Comparison of ENCODE assay signal across 20 cellular contexts in the genomic region with DNA sequence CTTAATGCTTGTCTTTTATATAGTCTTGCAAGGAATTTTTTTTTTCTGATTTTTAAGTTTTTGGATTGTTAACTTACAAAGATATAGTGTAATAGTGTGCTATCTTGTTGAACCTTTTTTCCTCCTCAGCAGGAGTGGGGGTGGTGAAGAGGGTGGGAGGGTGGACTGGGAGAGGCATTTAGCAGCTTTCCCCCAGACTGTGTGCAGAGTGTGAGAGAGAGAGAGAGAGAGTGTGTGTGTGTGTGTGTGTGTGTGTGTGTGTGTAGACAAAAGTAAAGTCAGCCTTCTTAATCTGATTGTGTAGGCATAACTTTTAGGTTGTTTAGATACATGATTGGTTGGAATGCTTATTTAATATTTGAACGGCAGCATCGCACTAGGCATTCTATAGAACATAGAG. TPM values are rescaled to one million over a fixed set of nuclear protein-coding genes. Genes with fewer than 3 reads are reported as not detected.
A peak's percentile ranks its signal among the peaks of the same experiment; 100 is the strongest.
DNase-seq lines count a peak whose midpoint lies in the region; ATAC-seq, FAIRE-seq and TF ChIP-seq lines count a peak whose summit lies in the region.
"Had no signal": no experiment of that assay in that cellular context is flagged by ENCODE, and none has a peak within 500 bp of the region (broad histone marks: within the 10 kb centered on the region; RNA-seq: fewer than 3 reads in every experiment).

No MANE protein-coding gene starts in this region.

- DNase-seq in DND-41 = no peak
- DNase-seq in GM12878 (ENCODE audit: low read depth, low spot score) = no peak
- DNase-seq in nephron progenitor cell = no peak
- DNase-seq in activated CD4-positive, alpha-beta T cell treated with anti-CD3 and anti-CD28 coated beads, Interleukin-2, amount 50 U/mL, for 48 hours = no peak
- DNase-seq in GOT3 (lab: John Stamatoyannopoulos, UW) = no peak
- no peak for DNase-seq in frontal cortex (ENCODE audit: low spot score in 2 of 2)
- no peak for DNase-seq in suprapubic skin (ENCODE audit: low spot score in 2 of 2)
- DNase-seq: ACHN; BE2C; CD4-positive, alpha-beta memory T cell; DMS153; DMS79; GF-D8; H9; IMR-90 had no signal

- TF ChIP-seq POLR2A in GM12878 (IDR thresholded peaks at IDR 0.05; ENCODE audit: low read depth, low read length) (no peak), suprapubic skin (IDR thresholded peaks at IDR 0.05) (no peak)

- H3K9me3 ChIP-seq in BLaER1 treated with 17β-estradiol and CSF1 and Interleukin-3, amounts not matched to agents 10 nM and 100 nM (replicated peaks in 1 of 11) = 0 out of 22 replicates have a peak, but pooled peaks cover 0 to 12% (median 0%) of the 10 kb centered on the region in 11 experiments
- H3K9me3 ChIP-seq in DND-41 (ENCODE audit: insufficient read depth, low read length, severe bottlenecking) (no peaks in the 10 kb centered on the region), GM12878 (replicated peaks; ENCODE audit: control insufficient read depth, insufficient read depth, low read length) (no peaks in the 10 kb centered on the region), suprapubic skin (no peaks in the 10 kb centered on the region)
- H3K9me3 ChIP-seq: BE2C had no signal

- no TSS peak for BruUV-seq in GM12878 (replicated peaks; lab: Mats Ljungman, UMichigan)

- intact Hi-C loops in GM12878 (cut with micrococcal nuclease; ENCODE audit: unreplicated experiment) = loop anchor here (5.0 kb wide), 1 partner anchor 427 kb away; no protein-coding TSS in a partner anchor

- H3K4me2 ChIP-seq in BLaER1 treated with 17β-estradiol and CSF1 and Interleukin-3, amounts not matched to agents 10 nM and 100 nM = peak overlapping the region in 6 of 11 experiments; percentile 51 to 70 (median 62); a peak in 7 of 22 replicates
- peak overlapping the region; percentile 18; the same call in 1 of the 2 replicates for H3K4me2 ChIP-seq in DND-41 (ENCODE audit: insufficient read depth, low read length)
- peak overlapping the region; percentile 13; the same call in 1 of the 2 replicates for H3K4me2 ChIP-seq in GM12878 (ENCODE audit: control insufficient read depth, insufficient read depth)

- no peak for TF ChIP-seq RAD21 in GM12878 (IDR thresholded peaks at IDR 0.05; ENCODE audit: insufficient read depth, low read depth, low read length)

- no peak for FAIRE-seq in GM12878 (lab: Jason Lieb, UNC)
- no peak for FAIRE-seq in frontal cortex (lab: Jason Lieb, UNC)
- FAIRE-seq: H1, K562 had no signal

- H3K79me2 ChIP-seq in DND-41 (ENCODE audit: insufficient read depth, low read length) = peaks cover 95% of the 10 kb centered on the region
- H3K79me2 ChIP-seq in GM12878 (ENCODE audit: control insufficient read depth, insufficient read depth, low read length) = peaks cover 64% of the 10 kb centered on the region

- no peaks in the 10 kb centered on the region for H3K9me3 Mint-ChIP-seq in nephron progenitor cell
- H3K9me3 Mint-ChIP-seq: H9 had no signal

- TF ChIP-seq CTCF in DND-41 (IDR thresholded peaks at IDR 0.05; ENCODE audit: borderline replicate concordance, extremely low read depth, low read length, poor library complexity, severe bottlenecking) (no peak), GM12878 (IDR thresholded peaks at IDR 0.05 in 2 of 3, conservative IDR thresholded peaks at IDR 0.05 in 1 of 3; ENCODE audit: control insufficient read depth in 2 of 3, extremely low read depth in 1 of 3, insufficient read depth in 1 of 3, low read depth in 3 of 3, low read length in 3 of 3) (no peak), nephron progenitor cell (IDR thresholded peaks at IDR 0.05) (no peak), suprapubic skin (IDR thresholded peaks at IDR 0.05) (no peak)

- no peak overlapping the region for H3K4me3 Mint-ChIP-seq in nephron progenitor cell
- H3K4me3 Mint-ChIP-seq: H9 had no signal

- TF ChIP-seq EP300 in GM12878 (IDR thresholded peaks at IDR 0.05; ENCODE audit: borderline replicate concordance in 1 of 2, control insufficient read depth in 1 of 2, low read depth in 2 of 2, low read length in 2 of 2) (no peak), suprapubic skin (IDR thresholded peaks at IDR 0.05) (no peak)

- POLR2A ChIA-PET in GM12878 (lab: Charles Lee) = no interaction called here

- ATAC-seq in DND-41 (ENCODE audit: insufficient read depth, low read depth) (no peak), GM12878 (no peak)
- ATAC-seq: K562 had no signal

- RAD21 ChIA-PET in GM12878 (lab: Charles Lee; ENCODE audit: unreplicated experiment) = interaction anchor here (0.5 kb wide), 1 partner anchor 90 kb away, joined by 3 read pairs; no protein-coding TSS in a partner anchor

- WGBS in GM12878 (ENCODE audit: insufficient coverage, insufficient replicate concordance, low lambda C conversion rate, missing lambda C conversion rate) = 100% methylated on average over 2 of the region's 2 CpGs
- WGBS in suprapubic skin = 91% methylated on average over 2 of the region's 2 CpGs

- H3K4me1 ChIP-seq in BLaER1 treated with 17β-estradiol and CSF1 and Interleukin-3, amounts not matched to agents 10 nM and 100 nM = peaks cover 30 to 47% (median 36%) of the 10 kb centered on the region in 10 experiments
- H3K4me1 ChIP-seq in DND-41 (ENCODE audit: insufficient read depth, low read length) = peaks cover 30% of the 10 kb centered on the region
- no peaks in the 10 kb centered on the region for H3K4me1 ChIP-seq in GM12878 (ENCODE audit: control insufficient read depth, insufficient read depth, low read length)
- peaks cover 30% of the 10 kb centered on the region for H3K4me1 ChIP-seq in suprapubic skin
- H3K4me1 ChIP-seq: BE2C had no signal

- SMC1A ChIA-PET in GM12878 (lab: Charles Lee; ENCODE audit: uncharacterized antibody, unreplicated experiment) = interaction anchor here (1.5 kb wide), 1 partner anchor 100 kb away, joined by 5 read pairs; no protein-coding TSS in a partner anchor

- in situ Hi-C loops in GM12878 (cut with MboI) = no loop called here

- H3K9ac ChIP-seq in BLaER1 treated with 17β-estradiol and CSF1 and Interleukin-3, amounts not matched to agents 10 nM and 100 nM = no peak overlapping the region
- no peak overlapping the region for H3K9ac ChIP-seq in DND-41 (ENCODE audit: low read depth, low read length)
- H3K9ac ChIP-seq in GM12878 (ENCODE audit: control insufficient read depth, insufficient read depth, low read length) = no peak overlapping the region

- CTCF ChIA-PET in GM12878 (lab: Yijun Ruan, JAX) = interaction anchor here (1.0 to 1.9 kb wide), 3 partner anchors 10 to 101 kb away, joined by 4 to 5 read pairs (median 4); no protein-coding TSS in a partner anchor

- peaks cover 50% of the 10 kb centered on the region for H3K4me1 Mint-ChIP-seq in nephron progenitor cell

- no peak overlapping the region for H3K4me3 ChIP-seq in BLaER1 treated with 17β-estradiol and CSF1 and Interleukin-3, amounts not matched to agents 10 nM and 100 nM
- H3K4me3 ChIP-seq in DND-41 (ENCODE audit: low read depth in 1 of 2, low read length in 2 of 2) (no peak overlapping the region), GM12878 (no peak overlapping the region), suprapubic skin (no peak overlapping the region)
- H3K4me3 ChIP-seq: K562 had no signal

- H3K27me3 Mint-ChIP-seq in nephron progenitor cell (ENCODE audit: low read depth, poor library complexity) = no peaks in the 10 kb centered on the region
- H3K27me3 Mint-ChIP-seq: CD4-positive, alpha-beta memory T cell had no signal

- peaks cover 75 to 94% (median 91%) of the 10 kb centered on the region in 11 experiments for H4K20me1 ChIP-seq in BLaER1 treated with 17β-estradiol and CSF1 and Interleukin-3, amounts not matched to agents 10 nM and 100 nM
- peaks cover 59% of the 10 kb centered on the region for H4K20me1 ChIP-seq in DND-41 (ENCODE audit: insufficient read depth, low read length)
- H4K20me1 ChIP-seq in GM12878 (ENCODE audit: control insufficient read depth, insufficient read depth) = peaks cover 2% of the 10 kb centered on the region; the same call in 1 of the 2 replicates

- H3K36me3 ChIP-seq in BLaER1 treated with 17β-estradiol and CSF1 and Interleukin-3, amounts not matched to agents 10 nM and 100 nM = peaks cover 7 to 30% (median 16%) of the 10 kb centered on the region in 11 experiments; a peak in 15 of 22 replicates
- peaks cover 7% of the 10 kb centered on the region for H3K36me3 ChIP-seq in DND-41 (ENCODE audit: insufficient read depth, low read length)
- H3K36me3 ChIP-seq in GM12878 (ENCODE audit: control insufficient read depth in 2 of 2, insufficient read depth in 2 of 2, low read length in 1 of 2) = peaks cover 0 to 3% of the 10 kb centered on the region in 2 experiments; a peak in 1 of 4 replicates
- H3K36me3 ChIP-seq in suprapubic skin = peaks cover 3% of the 10 kb centered on the region
- H3K36me3 ChIP-seq: BE2C had no signal

- H2AFZ ChIP-seq in DND-41 (ENCODE audit: low read depth, low read length) (no peak overlapping the region), GM12878 (ENCODE audit: control insufficient read depth, low read depth, low read length) (no peak overlapping the region)

- peak overlapping the region; percentile 47 for H3K27ac Mint-ChIP-seq in nephron progenitor cell
- H3K27ac Mint-ChIP-seq: H9 had no signal

- H3K27me3 ChIP-seq in BLaER1 treated with 17β-estradiol and CSF1 and Interleukin-3, amounts not matched to agents 10 nM and 100 nM = no peaks in the 10 kb centered on the region
- H3K27me3 ChIP-seq in DND-41 (ENCODE audit: insufficient read depth, low read length, poor library complexity) = no peaks in the 10 kb centered on the region
- no peaks in the 10 kb centered on the region for H3K27me3 ChIP-seq in GM12878 (replicated peaks in 1 of 2; ENCODE audit: control insufficient read depth in 2 of 2, insufficient read depth in 2 of 2, low read length in 1 of 2)
- no peaks in the 10 kb centered on the region for H3K27me3 ChIP-seq in suprapubic skin
- H3K27me3 ChIP-seq: BE2C had no signal

- H3K27ac ChIP-seq in BLaER1 treated with 17β-estradiol and CSF1 and Interleukin-3, amounts not matched to agents 10 nM and 100 nM = no peak overlapping the region
- H3K27ac ChIP-seq in DND-41 (ENCODE audit: low read length) = no peak overlapping the region
- no peak overlapping the region for H3K27ac ChIP-seq in GM12878 (ENCODE audit: control insufficient read depth, insufficient read depth)
- H3K27ac ChIP-seq in suprapubic skin = no peak overlapping the region
- H3K27ac ChIP-seq: C4-2B, HL-60 had no signal

- peaks cover 25% of the 10 kb centered on the region for H3K36me3 Mint-ChIP-seq in nephron progenitor cell (ENCODE audit: low read depth)

RNA-seq across cellular contexts. Expression of gene CAMTA1, which starts 4.9 kb away (rescaled TPM):
- 66.6 and 69.6 TPM in 2 replicates for total RNA-seq in GM12878 (2013; cell fraction: nucleolus; rRNA removed)
- total RNA-seq in GM12878 (2014; rRNA removed) (37.7 and 48.9 TPM in 2 replicates), GM12878 (2014; rRNA removed; fragmentation: Illumina TruSeq; extraction: Trizol) (53.4 and 64.4 TPM in 2 replicates), GM12878 (2021) (51.0 and 63.4 TPM in 2 replicates), frontal cortex (127 TPM), suprapubic skin (10 to 100 TPM; 40.4 to 54.1 (median 46.6) TPM)
- 120 TPM for polyA plus RNA-seq in GM12878 (2011; ENCODE audit: low read depth)
- polyA plus RNA-seq in GM12878 (2011; rRNA removed) (50.4 and 64.6 TPM in 2 replicates), GM12878 (2014; fragmentation: Illumina TruSeq; extraction: Trizol) (112 and 126 TPM in 2 replicates), GM12878 (2014; fragmentation: Nextera tagmentation; extraction: Ambion mirVana) (10 to 100 TPM; 82.2 to 93.0 TPM), GM12878 (2014; rRNA removed) (61.1 and 70.7 TPM in 2 replicates), GM12878 (2016; fragmentation: Nextera tagmentation; extraction: Ambion mirVana) (100 to 1,000 TPM; 133 to 148 TPM)
- polyA plus RNA-seq in GM12878 (2011; cell fraction: cytosol; rRNA removed) = 29.1 and 44.4 TPM in 2 replicates
- 22.2 and 24.4 TPM in 2 replicates for polyA plus RNA-seq in GM12878 (2011; cell fraction: nucleus; rRNA removed)
- 53.8 and 56.6 TPM in 2 replicates for polyA plus RNA-seq in GM12878 (2012)
- 18.4 and 20.0 TPM in 2 replicates for polyA minus RNA-seq in GM12878 (2011; rRNA and poly(A)+ RNA removed)
- polyA minus RNA-seq in GM12878 (2011; cell fraction: cytosol; rRNA and poly(A)+ RNA removed) = 12.0 and 15.2 TPM in 2 replicates
- 12.5 and 26.1 TPM in 2 replicates for polyA minus RNA-seq in GM12878 (2011; cell fraction: nucleus; rRNA and poly(A)+ RNA removed)
